In the genomic region with DNA sequence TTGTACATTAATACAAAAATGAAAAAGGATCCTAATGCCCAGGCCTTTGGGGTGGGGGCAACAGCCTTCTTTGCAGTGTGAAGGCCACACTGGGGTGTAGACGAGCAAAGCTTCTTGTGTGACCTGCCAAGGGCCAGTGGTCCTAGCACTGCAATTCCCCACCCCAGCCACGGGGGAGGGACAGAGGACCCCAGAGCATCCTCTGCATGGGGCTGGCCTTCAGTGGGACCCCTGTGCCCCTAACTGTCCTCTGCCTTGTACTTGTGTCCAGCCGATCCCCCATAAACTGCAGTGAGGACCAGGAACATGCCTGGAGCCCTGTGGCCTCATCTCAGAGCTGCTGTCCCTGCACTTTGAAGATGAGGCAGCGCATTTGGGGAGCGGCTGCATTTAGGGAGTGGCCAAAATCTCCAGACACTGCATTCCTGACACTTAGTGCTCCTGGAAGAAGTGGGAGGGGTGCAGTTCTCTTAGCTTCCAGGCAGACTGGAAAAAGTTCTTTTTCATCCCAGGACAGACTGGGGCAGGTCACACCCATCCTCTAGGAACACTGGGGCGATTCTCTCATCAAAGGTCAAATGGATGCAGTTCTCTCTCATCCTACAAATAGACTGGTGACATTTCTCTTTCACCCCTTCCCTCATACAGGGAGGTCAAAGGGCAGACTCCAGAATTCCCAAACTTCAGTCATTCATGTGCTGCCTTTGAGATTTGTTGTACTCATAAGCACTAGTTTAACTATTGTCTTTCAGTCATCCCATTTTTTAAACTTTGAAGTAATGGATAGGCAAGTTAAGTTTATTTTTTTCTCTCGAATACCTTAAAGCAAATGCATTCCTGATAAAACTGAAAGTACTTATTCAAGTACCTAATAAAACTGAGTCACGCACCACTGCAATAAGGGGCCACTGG, we compare ENCODE assay signal across 8 cellular contexts. TPM values are rescaled to one million over a fixed set of nuclear protein-coding genes. Genes with fewer than 3 reads are reported as not detected.
A peak's percentile ranks its signal among the peaks of the same experiment; 100 is the strongest.
DNase-seq lines count a peak whose midpoint lies in the region; ATAC-seq lines count a peak whose summit lies in the region.

No MANE protein-coding gene starts in this region.

- peaks cover 66% of the 10 kb centered on the region for H3K4me1 ChIP-seq in effector memory CD4-positive, alpha-beta T cell (ENCODE audit: control insufficient read depth, insufficient read depth, low read length, poor library complexity, severe bottlenecking)

- peaks cover 78% of the 10 kb centered on the region for H3K36me3 Mint-ChIP-seq in activated CD4-positive, alpha-beta T cell treated with anti-CD3 and anti-CD28 coated beads for 36 hours (ENCODE audit: low read depth)
- H3K36me3 Mint-ChIP-seq in IgD-negative memory B cell: peaks cover 3% of the 10 kb centered on the region
- peaks cover 65 to 73% of the 10 kb centered on the region in 2 donors for H3K36me3 Mint-ChIP-seq in stimulated activated naive B cell treated with anti-CD40 and anti-IgM and Interleukin-4, amounts not matched to agents 10 μg/mL and 1 μg/mL and 100 μg/mL, for 72 hours

- intact Hi-C loops in activated CD4-positive, alpha-beta T cell treated with anti-CD3 and anti-CD28 coated beads for 36 hours (cut with DNase I, micrococcal nuclease): loop anchor here (1.0 to 10.0 kb wide), 17 partner anchors 20 to 955 kb away; partner anchors contain the start of genes PPIA (in 2 of the 2), TBRG4 (in 2 of the 2), CCM2 (in 1 of the 2) and H2AZ2 (in 1 of the 2)

- peak overlapping the region; percentile 99 for H3K27ac Mint-ChIP-seq in activated CD4-positive, alpha-beta T cell treated with anti-CD3 and anti-CD28 coated beads for 36 hours
- peak overlapping the region; percentile 93 to 96 (median 95) for H3K27ac Mint-ChIP-seq in IgD-negative memory B cell
- peak overlapping the region; percentile 99 for H3K27ac Mint-ChIP-seq in stimulated activated naive B cell treated with anti-CD40 and anti-IgM and Interleukin-4, amounts not matched to agents 10 μg/mL and 1 μg/mL and 100 μg/mL, for 72 hours

- POLR2A ChIA-PET in activated CD4-positive, alpha-beta T cell treated with anti-CD3 and anti-CD28 coated beads for 36 hours (lab: Charles Lee): interaction anchor here (0.6 to 6.8 kb wide), 12 partner anchors 20 to 341 kb away, joined by 3 to 99 read pairs (median 4); partner anchors contain the start of genes CCM2, H2AZ2, PURB and TBRG4

- CTCF ChIA-PET in activated CD4-positive, alpha-beta T cell treated with anti-CD3 and anti-CD28 coated beads for 36 hours (lab: Charles Lee): interaction anchor here (0.6 to 2.5 kb wide), 8 partner anchors 21 to 341 kb away, joined by 3 to 19 read pairs (median 4); partner anchors contain the start of gene TBRG4

- peaks cover 45% of the 10 kb centered on the region for H3K36me3 ChIP-seq in effector memory CD4-positive, alpha-beta T cell (ENCODE audit: control insufficient read depth, insufficient read depth, low read length)

- H3K4me3 Mint-ChIP-seq in activated CD4-positive, alpha-beta T cell treated with anti-CD3 and anti-CD28 coated beads for 36 hours: peak overlapping the region; percentile 99
- peak overlapping the region; percentile 92 to 99 (median 98) for H3K4me3 Mint-ChIP-seq in IgD-negative memory B cell
- peak overlapping the region; percentile 93 to 97 for H3K4me3 Mint-ChIP-seq in stimulated activated naive B cell treated with anti-CD40 and anti-IgM and Interleukin-4, amounts not matched to agents 10 μg/mL and 1 μg/mL and 100 μg/mL, for 72 hours

- H3K4me3 ChIP-seq in effector memory CD4-positive, alpha-beta T cell (ENCODE audit: insufficient read depth, low read depth, low read length, poor library complexity, severe bottlenecking): peak overlapping the region; percentile 77

- no peak for ATAC-seq in activated CD4-positive, alpha-beta T cell treated with anti-CD3 and anti-CD28 coated beads for 36 hours
- ATAC-seq in stimulated activated naive B cell treated with anti-CD40 and anti-IgM and Interleukin-4, amounts not matched to agents 10 μg/mL and 1 μg/mL and 100 μg/mL, for 72 hours (replicated peaks): peak; percentile 1 to 2

- no peaks in the 10 kb centered on the region for H3K27me3 ChIP-seq in effector memory CD4-positive, alpha-beta T cell (replicated peaks; ENCODE audit: control insufficient read depth, insufficient read depth, low read length, poor library complexity, severe bottlenecking)

- H3K9me3 Mint-ChIP-seq in activated CD4-positive, alpha-beta T cell treated with anti-CD3 and anti-CD28 coated beads for 36 hours (ENCODE audit: low read depth): no peaks in the 10 kb centered on the region
- no peaks in the 10 kb centered on the region for H3K9me3 Mint-ChIP-seq in IgD-negative memory B cell
- H3K9me3 Mint-ChIP-seq in stimulated activated naive B cell treated with anti-CD40 and anti-IgM and Interleukin-4, amounts not matched to agents 10 μg/mL and 1 μg/mL and 100 μg/mL, for 72 hours: no peaks in the 10 kb centered on the region

- no peaks in the 10 kb centered on the region for H3K27me3 Mint-ChIP-seq in activated CD4-positive, alpha-beta T cell treated with anti-CD3 and anti-CD28 coated beads for 36 hours
- H3K27me3 Mint-ChIP-seq in IgD-negative memory B cell: peaks cover 2% of the 10 kb centered on the region
- no peaks in the 10 kb centered on the region for H3K27me3 Mint-ChIP-seq in stimulated activated naive B cell treated with anti-CD40 and anti-IgM and Interleukin-4, amounts not matched to agents 10 μg/mL and 1 μg/mL and 100 μg/mL, for 72 hours

- no peaks in the 10 kb centered on the region for H3K9me3 ChIP-seq in effector memory CD4-positive, alpha-beta T cell (ENCODE audit: control insufficient read depth, low read length)

- peak; percentile 56 for DNase-seq in activated CD4-positive, alpha-beta T cell treated with anti-CD3 and anti-CD28 coated beads for 36 hours
- DNase-seq in activated CD4-positive, alpha-beta T cell treated with anti-CD3 and anti-CD28 coated beads for 1 hour: no peak
- no peak for DNase-seq in effector memory CD4-positive, alpha-beta T cell
- DNase-seq in stimulated activated naive B cell treated with anti-CD40 and anti-IgM and Interleukin-4, amounts not matched to agents 10 μg/mL and 1 μg/mL and 100 μg/mL, for 72 hours: no peak
- DNase-seq in epidermal melanocyte (ENCODE audit: insufficient read length, low spot score) (no peak), kidney tubule cell (ENCODE audit: low spot score) (no peak), iPS-NIHi11 (ENCODE audit: low spot score) (no peak)

- peak overlapping the region; percentile 93 for H3K27ac ChIP-seq in effector memory CD4-positive, alpha-beta T cell (ENCODE audit: insufficient read depth, low read length, poor library complexity, severe bottlenecking)

- H3K4me1 Mint-ChIP-seq in activated CD4-positive, alpha-beta T cell treated with anti-CD3 and anti-CD28 coated beads for 36 hours: peaks cover 71% of the 10 kb centered on the region
- peaks cover 32 to 45% (median 34%) of the 10 kb centered on the region in 3 donors for H3K4me1 Mint-ChIP-seq in IgD-negative memory B cell
- H3K4me1 Mint-ChIP-seq in stimulated activated naive B cell treated with anti-CD40 and anti-IgM and Interleukin-4, amounts not matched to agents 10 μg/mL and 1 μg/mL and 100 μg/mL, for 72 hours: peaks cover 63 to 95% of the 10 kb centered on the region in 2 donors

RNA-seq across cellular contexts. Expression of gene MYO1G, which starts 0.9 kb away (rescaled TPM):
- total RNA-seq in activated CD4-positive, alpha-beta T cell treated with anti-CD3 and anti-CD28 coated beads for 36 hours: 100 to 1,000 TPM; 369 to 376 TPM
- 167 TPM for polyA plus RNA-seq in IgD-negative memory B cell

RNA-seq across cellular contexts. Expression of gene CCM2, which starts 20.3 kb away (rescaled TPM):
- total RNA-seq in activated CD4-positive, alpha-beta T cell treated with anti-CD3 and anti-CD28 coated beads for 36 hours: 10 to 100 TPM; 70.1 to 80.1 TPM
- 81.8 TPM for polyA plus RNA-seq in IgD-negative memory B cell
